In the genomic region with DNA sequence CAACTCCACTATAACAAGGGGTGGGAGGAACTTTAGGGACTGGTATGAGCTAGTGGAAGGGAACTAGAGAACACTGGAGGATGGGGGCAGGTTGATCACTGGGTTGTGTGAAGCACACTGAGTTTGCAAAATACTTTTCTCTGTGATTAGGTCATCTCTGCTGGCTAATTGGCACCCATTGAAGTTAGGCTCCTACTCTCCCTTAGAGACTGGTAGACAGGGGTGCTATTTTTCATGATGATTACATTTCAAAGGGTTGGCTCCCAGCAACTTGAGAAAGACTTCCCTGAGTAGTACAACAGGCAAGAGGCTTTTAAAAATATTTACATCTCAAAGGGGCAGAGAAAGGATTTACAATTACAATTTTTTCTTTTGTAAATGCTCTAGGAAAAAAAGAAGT, we compare ENCODE assay signal across 20 cellular contexts.
"Had no signal": no experiment of that assay in that cellular context is flagged by ENCODE, and none has a peak within 500 bp of the region (broad histone marks: within the 10 kb centered on the region; RNA-seq: fewer than 3 reads in every experiment).

No MANE protein-coding gene starts in this region.

- H3K27ac ChIP-seq: adrenal gland, breast epithelium, esophagus squamous epithelium, spleen had no signal

- DNase-seq: activated CD4-positive, alpha-beta T cell treated with anti-CD3 and anti-CD28 coated beads for 1 hour; activated CD8-positive, alpha-beta memory T cell treated with anti-CD3 and anti-CD28 coated beads for 24 hours; activated CD8-positive, alpha-beta memory T cell treated with anti-CD3 and anti-CD28 coated beads, Interleukin-2, amount 50 U/mL, for 48 hours; activated gamma-delta T cell treated with Interleukin-2 at 50 U/mL for 16 hours; activated T-cell treated with anti-CD3 and anti-CD28 coated beads, Interleukin-2, amount 50 U/mL, for 72 hours; adrenal gland; effector CD8-positive, alpha-beta T cell; esophagus squamous epithelium; naive thymus-derived CD8-positive, alpha-beta T cell; nucleus accumbens; retina; spleen; stimulated activated CD8-positive, alpha-beta memory T cell treated with anti-CD3 and anti-CD28 coated beads, Interleukin-4, amount 100 ng/mL, for 48 hours; stimulated activated naive CD4-positive, alpha-beta T cell; T-helper 1 cell; T1000 had no signal

- H3K4me1 Mint-ChIP-seq: memory B cell had no signal

- H3K4me3 ChIP-seq: adrenal gland, breast epithelium, esophagus squamous epithelium, spleen had no signal

- H3K4me3 Mint-ChIP-seq: activated T-cell treated with anti-CD3 and anti-CD28 coated beads, Interleukin-2, amount 50 U/mL, for 72 hours; dendritic cell treated with granulocyte-macrophage colony-stimulating factor and Interleukin-4, amounts not matched to agents 40 ng/mL and 50 ng/mL, for 4 days; memory B cell; naive thymus-derived CD8-positive, alpha-beta T cell had no signal

- H3K27me3 ChIP-seq: adrenal gland, breast epithelium had no signal

- H3K4me1 ChIP-seq: adrenal gland, breast epithelium, spleen had no signal

- H3K27me3 Mint-ChIP-seq: dendritic cell treated with granulocyte-macrophage colony-stimulating factor and Interleukin-4, amounts not matched to agents 40 ng/mL and 50 ng/mL, for 4 days had no signal

- H3K9me3 Mint-ChIP-seq: memory B cell had no signal

- H3K27ac Mint-ChIP-seq: activated naive CD4-positive, alpha-beta T cell treated with anti-CD3 and anti-CD28 coated beads, Interleukin-2, amount 50 U/mL, for 72 hours; activated T-cell treated with anti-CD3 and anti-CD28 coated beads, Interleukin-2, amount 50 U/mL, for 72 hours; dendritic cell treated with granulocyte-macrophage colony-stimulating factor and Interleukin-4, amounts not matched to agents 40 ng/mL and 50 ng/mL, for 4 days; memory B cell had no signal

- H3K36me3 ChIP-seq: adrenal gland, breast epithelium, esophagus squamous epithelium, spleen had no signal

- H3K36me3 Mint-ChIP-seq: memory B cell; naive thymus-derived CD8-positive, alpha-beta T cell had no signal

- H3K9me3 ChIP-seq: adrenal gland, breast epithelium, esophagus squamous epithelium, spleen had no signal
